Comparison of ENCODE assay signal across 8 cellular contexts in genomic region chr6:116369540-116370327, GRCh38. TPM values are rescaled to one million over a fixed set of nuclear protein-coding genes. Genes with fewer than 3 reads are reported as not detected.
DNase-seq lines count a peak whose midpoint lies in the region; ATAC-seq and TF ChIP-seq lines count a peak whose summit lies in the region.

No MANE protein-coding gene starts in this region.

- no peak overlapping the region for H4K91ac ChIP-seq in mesenchymal stem cell (ENCODE audit: low read length)

- H2BK12ac ChIP-seq in mesenchymal stem cell (ENCODE audit: low read length in 2 of 2), result no peak overlapping the region

- ATAC-seq in GM18870 (IDR thresholded peaks at IDR 0.05; ENCODE audit: unreplicated experiment) (peak; percentile 55), HG03103 (IDR thresholded peaks at IDR 0.05; ENCODE audit: low read depth, unreplicated experiment) (peak; percentile 40), GM19397 (IDR thresholded peaks at IDR 0.05; ENCODE audit: unreplicated experiment) (no peak)

- peak overlapping the region; percentile 96 for H3K27ac ChIP-seq in mesenchymal stem cell (ENCODE audit: low read length, poor library complexity, severe bottlenecking)

- no peaks in the 10 kb centered on the region for H3K27me3 ChIP-seq in mesenchymal stem cell (ENCODE audit: control insufficient read depth in 1 of 2, insufficient read depth in 1 of 2, low read length in 2 of 2)

- H2AK5ac ChIP-seq in mesenchymal stem cell (ENCODE audit: low read length, severe bottlenecking), result peak overlapping the region; percentile 62

- H4K8ac ChIP-seq in mesenchymal stem cell (ENCODE audit: low read length), result no peak overlapping the region

- no peak overlapping the region for H2AFZ ChIP-seq in mesenchymal stem cell (ENCODE audit: low read depth, low read length)

- H3K4me3 ChIP-seq in AG09309 (ENCODE audit: control insufficient read depth, low read depth, low read length) (peak overlapping the region; percentile 61), mesenchymal stem cell (ENCODE audit: insufficient read depth in 1 of 2, low read depth in 1 of 2, low read length in 2 of 2) (peak overlapping the region; percentile 89 to 98)

- H2BK15ac ChIP-seq in mesenchymal stem cell (ENCODE audit: low read depth, poor library complexity, severe bottlenecking), result no peak overlapping the region

- H3K14ac ChIP-seq in mesenchymal stem cell (ENCODE audit: low read length in 2 of 2), result no peak overlapping the region

- no peaks in the 10 kb centered on the region for H3K36me3 ChIP-seq in mesenchymal stem cell (ENCODE audit: control insufficient read depth in 1 of 2, insufficient read depth in 2 of 2, low read depth in 1 of 2, low read length in 2 of 2)

- peaks cover 8% of the 10 kb centered on the region for H3K79me1 ChIP-seq in mesenchymal stem cell (replicated peaks; ENCODE audit: low read length, poor library complexity, severe bottlenecking)

- H2BK5ac ChIP-seq in mesenchymal stem cell (ENCODE audit: low read depth, low read length, poor library complexity, severe bottlenecking), result peak overlapping the region; percentile 87

- peak overlapping the region in 1 of 2 experiments; percentile 81 for H3K18ac ChIP-seq in mesenchymal stem cell (ENCODE audit: low read depth in 1 of 2, low read length in 2 of 2)

- no peak for TF ChIP-seq CTCF in AG09309 (IDR thresholded peaks at IDR 0.05; ENCODE audit: control insufficient read depth, insufficient read depth, low read depth, low read length, missing control alignments)

- 58% methylated on average over 5 of the region's 7 CpGs for WGBS in mesenchymal stem cell

- no peaks in the 10 kb centered on the region for H3K9me3 ChIP-seq in mesenchymal stem cell (ENCODE audit: control insufficient read depth, low read length)

- H3K23ac ChIP-seq in mesenchymal stem cell (ENCODE audit: low read length in 2 of 2), result no peak overlapping the region

- no peak overlapping the region for H2BK120ac ChIP-seq in mesenchymal stem cell (ENCODE audit: low read depth, low read length)

- peak overlapping the region; percentile 80 for H3K4me2 ChIP-seq in mesenchymal stem cell (ENCODE audit: low read length, poor library complexity, severe bottlenecking)

- peak overlapping the region; percentile 97 for H3K9ac ChIP-seq in mesenchymal stem cell (ENCODE audit: low read length)

- peaks cover 8% of the 10 kb centered on the region for H3K4me1 ChIP-seq in mesenchymal stem cell (ENCODE audit: control insufficient read depth, insufficient read depth, low read depth, low read length)

- DNase-seq in AG09309 (ENCODE audit: low read depth) (no peak), amniotic epithelial cell (ENCODE audit: low read depth) (peak; percentile 27), mesenchymal stem cell (no peak), NCI-H82 treated with DMSO at 0.1 percent for 48 hours (lab: John Stamatoyannopoulos, UW; ENCODE audit: unreplicated experiment) (no peak), NCI-H1417 (lab: John Stamatoyannopoulos, UW) (no peak)

- H3K4ac ChIP-seq in mesenchymal stem cell (ENCODE audit: low read depth in 1 of 2, low read length in 2 of 2), result peak overlapping the region in 1 of 2 experiments; percentile 78

RNA-seq across cellular contexts. Expression of gene DSE, which starts 1.0 kb away (rescaled TPM):
- 32.5 TPM for polyA plus RNA-seq in mesenchymal stem cell (2013, experiment 1 of 2)
- 32.4 TPM for polyA plus RNA-seq in mesenchymal stem cell (2013, experiment 2 of 2)
